In the genomic region with DNA sequence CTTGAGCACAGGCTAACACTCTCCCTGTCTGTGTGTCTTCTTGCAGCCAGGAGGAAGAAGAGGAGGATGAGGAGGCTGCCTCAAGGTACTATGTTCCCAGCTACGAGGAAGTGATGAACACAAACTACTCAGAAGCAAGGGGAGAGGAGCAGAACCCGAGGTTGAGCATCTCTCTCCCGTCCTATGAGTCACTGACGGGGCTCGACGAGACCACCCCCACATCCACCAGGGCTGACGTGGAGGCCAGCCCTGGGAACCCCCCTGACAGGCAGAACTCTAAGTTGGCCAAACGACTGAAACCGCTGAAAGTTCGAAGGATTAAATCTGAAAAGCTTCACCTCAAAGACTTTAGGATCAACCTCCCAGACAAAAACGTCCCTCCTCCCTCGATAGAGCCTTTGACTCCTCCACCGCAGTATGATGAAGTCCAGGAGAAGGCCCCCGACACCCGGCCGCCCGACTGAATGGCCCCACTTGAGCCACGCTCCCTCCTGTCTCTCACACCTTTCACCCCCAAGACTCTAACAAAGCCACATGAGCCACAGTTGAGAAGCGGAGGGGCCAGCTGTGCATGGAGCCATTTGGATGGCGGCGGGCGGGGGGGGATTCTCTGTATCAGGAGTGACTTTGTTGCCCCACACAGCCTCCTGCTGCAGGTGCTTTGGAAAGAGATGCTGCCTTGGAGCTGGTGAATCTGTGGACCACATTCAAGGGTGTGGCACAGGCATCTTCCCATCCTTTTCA, we compare ENCODE assay signal across 22 cellular contexts. TPM values are rescaled to one million over a fixed set of nuclear protein-coding genes. Genes with fewer than 3 reads are reported as not detected.
DNase-seq lines count a peak whose midpoint lies in the region; ATAC-seq and TF ChIP-seq lines count a peak whose summit lies in the region.
"Had no signal": no experiment of that assay in that cellular context is flagged by ENCODE, and none has a peak within 500 bp of the region (broad histone marks: within the 10 kb centered on the region; RNA-seq: fewer than 3 reads in every experiment).

No MANE protein-coding gene starts in this region.

- H3K4me3 Mint-ChIP-seq in stimulated activated naive CD8-positive, alpha-beta T cell treated with anti-CD3 and anti-CD28 coated beads, Interleukin-15, amount 100 ng/mL, for 72 hours, result no peak overlapping the region
- H3K4me3 Mint-ChIP-seq: IgD-negative memory B cell had no signal

- H3K27ac ChIP-seq in PC-9 (0 out of 2 replicates have a peak overlapping the region, but pooled peaks have one; percentile 20), trophoblast cell (ENCODE audit: low read depth, low read length) (no peak overlapping the region)
- H3K27ac ChIP-seq: GM23248, RWPE1 had no signal

- H2AFZ ChIP-seq in PC-9 (no peak overlapping the region), trophoblast cell (ENCODE audit: insufficient read depth, low read length, poor library complexity) (no peak overlapping the region)
- H2AFZ ChIP-seq: GM23248 had no signal

- intact Hi-C loops in PC-9 (cut with micrococcal nuclease; ENCODE audit: unreplicated experiment), result loop anchor here (5.0 kb wide), 1 partner anchor 203 kb away; no protein-coding TSS in a partner anchor

- no peak overlapping the region for H2BK5ac ChIP-seq in trophoblast cell (ENCODE audit: low read depth, low read length, poor library complexity)

- H3K4me2 ChIP-seq in PC-9 (no peak overlapping the region), trophoblast cell (ENCODE audit: low read length) (no peak overlapping the region)

- H4K20me1 ChIP-seq in PC-9 (ENCODE audit: insufficient read depth), result no peaks in the 10 kb centered on the region

- H3K79me2 ChIP-seq in PC-9 (ENCODE audit: low read depth), result no peaks in the 10 kb centered on the region
- peaks cover 4% of the 10 kb centered on the region for H3K79me2 ChIP-seq in trophoblast cell (ENCODE audit: control insufficient read depth, insufficient read depth, low read length, poor library complexity)

- H3K18ac ChIP-seq in trophoblast cell (ENCODE audit: low read length), result peak overlapping the region; percentile 20

- no peak overlapping the region for H3K4ac ChIP-seq in trophoblast cell (ENCODE audit: low read depth, low read length)

- no peaks in the 10 kb centered on the region for H3K9me3 Mint-ChIP-seq in stimulated activated naive CD8-positive, alpha-beta T cell treated with anti-CD3 and anti-CD28 coated beads, Interleukin-15, amount 100 ng/mL, for 72 hours

- H3K4me1 ChIP-seq in PC-9 (replicated peaks; ENCODE audit: insufficient read depth) (peaks cover 30% of the 10 kb centered on the region), trophoblast cell (ENCODE audit: control insufficient read depth in 1 of 2, insufficient read depth in 2 of 2, low read length in 2 of 2) (peaks cover 6 to 7% of the 10 kb centered on the region in 2 experiments)

- WGBS in trophoblast cell (ENCODE audit: extremely low coverage, insufficient coverage, insufficient read length), result no CpG with 5 or more reads among the region's 22 CpGs

- no peaks in the 10 kb centered on the region for H3K36me3 ChIP-seq in PC-9 (ENCODE audit: low read depth)
- peaks cover 10 to 12% of the 10 kb centered on the region in 2 experiments for H3K36me3 ChIP-seq in trophoblast cell (ENCODE audit: control insufficient read depth in 1 of 2, insufficient read depth in 2 of 2, low read length in 2 of 2)
- H3K36me3 ChIP-seq: MG63 had no signal

- H4K12ac ChIP-seq in trophoblast cell (ENCODE audit: low read depth, low read length), result no peak overlapping the region

- no peak overlapping the region for H3K9ac ChIP-seq in trophoblast cell (ENCODE audit: low read length)
- H3K9ac ChIP-seq: GM23248 had no signal

- peaks cover 53% of the 10 kb centered on the region for H3K27me3 Mint-ChIP-seq in stimulated activated naive CD8-positive, alpha-beta T cell treated with anti-CD3 and anti-CD28 coated beads, Interleukin-15, amount 100 ng/mL, for 72 hours

- peak; percentile 38 for ATAC-seq in stimulated activated naive CD8-positive, alpha-beta T cell treated with anti-CD3 and anti-CD28 coated beads, Interleukin-15, Interleukin-2, amounts not matched to agents 100 U/mL and 50 U/mL, for 24 hours
- ATAC-seq in stimulated activated naive CD8-positive, alpha-beta T cell treated with anti-CD3 and anti-CD28 coated beads, Interleukin-15, amount 100 ng/mL, for 72 hours, result no peak
- ATAC-seq in activated CD4-positive, CD25-positive, alpha-beta regulatory T cell treated with anti-CD3 and anti-CD28 coated beads, Interleukin-2, amount 50 U/mL, for 24 hours, result no peak
- ATAC-seq: SK-N-SH treated with all-trans-retinoic acid at 6 μM for 48 hours had no signal

- H3K9me2 ChIP-seq in PC-9 (ENCODE audit: insufficient read depth), result no peaks in the 10 kb centered on the region

- H3K14ac ChIP-seq in trophoblast cell (ENCODE audit: low read length), result no peak overlapping the region

- H3K27ac Mint-ChIP-seq in stimulated activated naive CD8-positive, alpha-beta T cell treated with anti-CD3 and anti-CD28 coated beads, Interleukin-15, amount 100 ng/mL, for 72 hours, result no peak overlapping the region
- H3K27ac Mint-ChIP-seq: IgD-negative memory B cell had no signal

- no peak overlapping the region for H2AK5ac ChIP-seq in trophoblast cell (ENCODE audit: low read length)

- no peak overlapping the region for H2BK120ac ChIP-seq in trophoblast cell (ENCODE audit: insufficient read depth, low read length, poor library complexity)

- no peak overlapping the region for H2BK12ac ChIP-seq in trophoblast cell (ENCODE audit: low read length)

- TSS peak; percentile 41 for BruUV-seq in PC-9 (replicated peaks; lab: Mats Ljungman, UMichigan)

- peak; percentile 14 for DNase-seq in stimulated activated naive CD8-positive, alpha-beta T cell treated with anti-CD3 and anti-CD28 coated beads, Interleukin-15, Interleukin-2, amounts not matched to agents 100 U/mL and 50 U/mL, for 24 hours
- no peak for DNase-seq in stimulated activated naive CD8-positive, alpha-beta T cell treated with anti-CD3 and anti-CD28 coated beads, Interleukin-15, amount 100 ng/mL, for 72 hours
- DNase-seq in PC-9 (no peak), trophoblast cell (no peak), superior temporal gyrus (ENCODE audit: extremely low spot score) (no peak), NCI-H2107 treated with DMSO at 0.1 percent for 48 hours (lab: John Stamatoyannopoulos, UW; ENCODE audit: unreplicated experiment) (no peak)
- DNase-seq: C1 segment of cervical spinal cord, DMS 273 treated with DMSO at 0.1 percent for 48 hours, DND-41, GM23248, HCEC 1CT, Karpas-422, MG63, NCI-H1092, NCI-H1436 treated with DMSO at 0.1 percent for 48 hours, NCI-H2029 treated with DMSO at 0.1 percent for 48 hours, NCI-H446 treated with DMSO at 0.1 percent for 48 hours, SIG-M5 had no signal

- H3K27me3 ChIP-seq in PC-9 (ENCODE audit: insufficient read depth, low read depth) (no peaks in the 10 kb centered on the region), trophoblast cell (ENCODE audit: insufficient read depth, low read length) (no peaks in the 10 kb centered on the region)
- H3K27me3 ChIP-seq: MG63 had no signal

- peaks cover 25% of the 10 kb centered on the region; the same call in 1 of the 2 replicates for H3F3A ChIP-seq in PC-9 (ENCODE audit: insufficient read depth, low read depth)

- POLR2A ChIA-PET in PC-9 (lab: Charles Lee; ENCODE audit: unreplicated experiment), result interaction anchor here (0.6 kb wide), 1 partner anchor 51 kb away, joined by 8 read pairs; no protein-coding TSS in a partner anchor

- H4K8ac ChIP-seq in trophoblast cell (ENCODE audit: low read depth, low read length), result no peak overlapping the region

- no peak overlapping the region for H4K91ac ChIP-seq in trophoblast cell (ENCODE audit: low read depth, low read length)

- H3K9me3 ChIP-seq in PC-9 (ENCODE audit: insufficient read depth, low read depth), result no peaks in the 10 kb centered on the region
- peaks cover 8% of the 10 kb centered on the region for H3K9me3 ChIP-seq in trophoblast cell (ENCODE audit: insufficient read depth, low read depth, low read length)
- H3K9me3 ChIP-seq: MG63 had no signal

- peaks cover 8% of the 10 kb centered on the region for H3K79me1 ChIP-seq in trophoblast cell (ENCODE audit: low read length)

- CTCF ChIA-PET in PC-9 (lab: Charles Lee), result no interaction called here

- no peak overlapping the region for H3K23ac ChIP-seq in trophoblast cell (ENCODE audit: low read length)

- H3K4me3 ChIP-seq in PC-9 (no peak overlapping the region), trophoblast cell (ENCODE audit: low read depth, low read length) (no peak overlapping the region)
- H3K4me3 ChIP-seq: GM23248, MG63 had no signal

- no peak for TF ChIP-seq CTCF in PC-9 (conservative IDR thresholded peaks at IDR 0.05)

- peaks cover 6% of the 10 kb centered on the region for H3K4me1 Mint-ChIP-seq in stimulated activated naive CD8-positive, alpha-beta T cell treated with anti-CD3 and anti-CD28 coated beads, Interleukin-15, amount 100 ng/mL, for 72 hours

RNA-seq across cellular contexts. Expression of gene FHAD1, which starts 27.6 kb away (rescaled TPM):
- total RNA-seq in PC-9 (2021), result 6.9 and 8.2 TPM in 2 replicates
- polyA plus RNA-seq in trophoblast cell (2013), result 0.06 and 0.11 TPM in 2 replicates
- total RNA-seq: GM23248 had no signal
- polyA plus RNA-seq: IgD-negative memory B cell had no signal
